Comparison of ENCODE assay signal across 8 cellular contexts in genomic region chr21:41610042-41610839, GRCh38.
DNase-seq lines count a peak whose midpoint lies in the region; ATAC-seq and TF ChIP-seq lines count a peak whose summit lies in the region.

No MANE protein-coding gene starts in this region.

- H3K27me3 ChIP-seq in right cardiac atrium (ENCODE audit: control insufficient read depth, insufficient read depth) (no peaks in the 10 kb centered on the region), spleen (replicated peaks in 1 of 7) (peaks cover 0 to 64% (median 0%) of the 10 kb centered on the region in 7 donors)

- ATAC-seq in activated T-cell treated with anti-CD3 and anti-CD28 coated beads, Interleukin-2, amount 50 U/mL, for 72 hours (replicated peaks in 1 of 2) = peak in 1 of 2 donors; percentile 39
- ATAC-seq in right cardiac atrium (no peak), GM19351 (IDR thresholded peaks at IDR 0.05; ENCODE audit: unreplicated experiment) (no peak)

- no peak overlapping the region for H3K27ac Mint-ChIP-seq in activated T-cell treated with anti-CD3 and anti-CD28 coated beads, Interleukin-2, amount 50 U/mL, for 72 hours
- H3K27ac Mint-ChIP-seq in activated naive CD4-positive, alpha-beta T cell treated with anti-CD3 and anti-CD28 coated beads, Interleukin-2, amount 10 ng/mL, durations not matched to agents 7 days and 5 days = no peak overlapping the region

- H3K36me3 Mint-ChIP-seq in activated T-cell treated with anti-CD3 and anti-CD28 coated beads, Interleukin-2, amount 50 U/mL, for 72 hours (ENCODE audit: insufficient read depth in 2 of 2) = no peaks in the 10 kb centered on the region
- H3K36me3 Mint-ChIP-seq in activated naive CD4-positive, alpha-beta T cell treated with anti-CD3 and anti-CD28 coated beads, Interleukin-2, amount 10 ng/mL, durations not matched to agents 7 days and 5 days = no peaks in the 10 kb centered on the region

- CTCF ChIA-PET in activated naive CD4-positive, alpha-beta T cell treated with anti-CD3 and anti-CD28 coated beads, Interleukin-2, amount 10 ng/mL, durations not matched to agents 7 days and 5 days (lab: Charles Lee) = interaction anchor here (0.9 to 1.3 kb wide), 4 partner anchors 11 to 327 kb away, joined by 3 to 5 read pairs (median 4); no protein-coding TSS in a partner anchor

- peak; percentile 30 to 45 for DNase-seq in activated T-cell treated with anti-CD3 and anti-CD28 coated beads, Interleukin-2, amount 50 U/mL, for 72 hours
- no peak for DNase-seq in activated T-cell treated with anti-CD3 and anti-CD28 coated beads for 4 hours
- DNase-seq in NCI-H146 treated with DMSO at 0.1 percent for 48 hours (lab: John Stamatoyannopoulos, UW; ENCODE audit: unreplicated experiment) = peak; percentile 4
- peak; percentile 41 for DNase-seq in activated naive CD4-positive, alpha-beta T cell treated with anti-CD3 and anti-CD28 coated beads, Interleukin-2, amount 10 ng/mL, durations not matched to agents 7 days and 5 days
- DNase-seq in right cardiac atrium = peak; percentile 63 to 84 (median 74)
- DNase-seq in spleen = no peak
- no peak for DNase-seq in KG1 (lab: John Stamatoyannopoulos, UW)

- no peaks in the 10 kb centered on the region for H3K4me1 Mint-ChIP-seq in activated T-cell treated with anti-CD3 and anti-CD28 coated beads, Interleukin-2, amount 50 U/mL, for 72 hours (ENCODE audit: low read depth)
- no peaks in the 10 kb centered on the region for H3K4me1 Mint-ChIP-seq in activated naive CD4-positive, alpha-beta T cell treated with anti-CD3 and anti-CD28 coated beads, Interleukin-2, amount 10 ng/mL, durations not matched to agents 7 days and 5 days

- TF ChIP-seq POLR2A in spleen (IDR thresholded peaks at IDR 0.05) = no peak

- no peak overlapping the region for H3K4me3 Mint-ChIP-seq in activated T-cell treated with anti-CD3 and anti-CD28 coated beads, Interleukin-2, amount 50 U/mL, for 72 hours
- no peak overlapping the region for H3K4me3 Mint-ChIP-seq in activated naive CD4-positive, alpha-beta T cell treated with anti-CD3 and anti-CD28 coated beads, Interleukin-2, amount 10 ng/mL, durations not matched to agents 7 days and 5 days

- TF ChIP-seq CTCF in spleen (IDR thresholded peaks at IDR 0.05 in 8 of 11, conservative IDR thresholded peaks at IDR 0.05 in 3 of 11) = peak; percentile 23 to 74 (median 49)

- WGBS in right cardiac atrium = 71% methylated on average over 20 of the region's 20 CpGs
- WGBS in spleen, 5 donors = 54 to 74% (median 61%) methylated on average over 20 of the region's 20 CpGs

- H3K27me3 Mint-ChIP-seq in activated T-cell treated with anti-CD3 and anti-CD28 coated beads, Interleukin-2, amount 50 U/mL, for 72 hours (ENCODE audit: low read depth) = peaks cover 42% of the 10 kb centered on the region
- peaks cover 37% of the 10 kb centered on the region for H3K27me3 Mint-ChIP-seq in activated naive CD4-positive, alpha-beta T cell treated with anti-CD3 and anti-CD28 coated beads, Interleukin-2, amount 10 ng/mL, durations not matched to agents 7 days and 5 days

- no peaks in the 10 kb centered on the region for H3K9me3 ChIP-seq in right cardiac atrium (ENCODE audit: control insufficient read depth, low read length)
- no peaks in the 10 kb centered on the region for H3K9me3 ChIP-seq in spleen

- no peaks in the 10 kb centered on the region for H3K36me3 ChIP-seq in spleen

- H3K4me3 ChIP-seq in right cardiac atrium (ENCODE audit: low read length) (no peak overlapping the region), spleen (no peak overlapping the region)

- H3K9me3 Mint-ChIP-seq in activated T-cell treated with anti-CD3 and anti-CD28 coated beads, Interleukin-2, amount 50 U/mL, for 72 hours = no peaks in the 10 kb centered on the region
- H3K9me3 Mint-ChIP-seq in activated naive CD4-positive, alpha-beta T cell treated with anti-CD3 and anti-CD28 coated beads, Interleukin-2, amount 10 ng/mL, durations not matched to agents 7 days and 5 days = no peaks in the 10 kb centered on the region

- intact Hi-C loops in right cardiac atrium (cut with DNase I) (loop anchor here in 3 of 4 donors (5.0 kb wide), 2 partner anchors 167 to 507 kb away; no protein-coding TSS in a partner anchor), spleen (cut with DNase I; ENCODE audit: low total_unique reads) (no loop called here)

- H3K4me1 ChIP-seq in right cardiac atrium (ENCODE audit: control insufficient read depth, insufficient read depth, low read length) (peaks cover 1% of the 10 kb centered on the region), spleen (peaks cover 0 to 7% (median 0%) of the 10 kb centered on the region in 6 donors)

- H3K27ac ChIP-seq in right cardiac atrium (ENCODE audit: low read length) (no peak overlapping the region), spleen (no peak overlapping the region)

Comparison
In these comparisons a context has a peak if more than half of its experiments do, and no peak if none do; other contexts are left out.
1. DNase-seq: peak in activated T-cell treated with anti-CD3 and anti-CD28 coated beads, Interleukin-2, amount 50 U/mL, for 72 hours (2 of 2), NCI-H146 treated with DMSO at 0.1 percent for 48 hours (single experiment), activated naive CD4-positive, alpha-beta T cell treated with anti-CD3 and anti-CD28 coated beads, Interleukin-2, amount 10 ng/mL, durations not matched to agents 7 days and 5 days (single experiment) and right cardiac atrium (3 of 3); none in activated T-cell treated with anti-CD3 and anti-CD28 coated beads for 4 hours (single experiment), spleen (single experiment) and KG1 (single experiment).